ENCODE assay signal across 20 cellular contexts in genomic region chr2:113854970-113855740, GRCh38. TPM values are rescaled to one million over a fixed set of nuclear protein-coding genes. Genes with fewer than 3 reads are reported as not detected.
A peak's percentile ranks its signal among the peaks of the same experiment; 100 is the strongest.
DNase-seq lines count a peak whose midpoint lies in the region; ATAC-seq, FAIRE-seq and TF ChIP-seq lines count a peak whose summit lies in the region.
"Had no signal": no experiment of that assay in that cellular context is flagged by ENCODE, and none has a peak within 500 bp of the region (broad histone marks: within the 10 kb centered on the region; RNA-seq: fewer than 3 reads in every experiment).

No MANE protein-coding gene starts in this region.

- no peak for TF ChIP-seq EP300 in GM12878 (IDR thresholded peaks at IDR 0.05; ENCODE audit: borderline replicate concordance in 1 of 2, control insufficient read depth in 1 of 2, low read depth in 2 of 2, low read length in 2 of 2)

- H3K9ac ChIP-seq in GM12878 (ENCODE audit: control insufficient read depth, insufficient read depth, low read length): no peak overlapping the region

- POLR2A ChIA-PET in GM12878 (lab: Charles Lee): no interaction called here
- POLR2A ChIA-PET in activated CD4-positive, alpha-beta memory T cell treated with anti-CD3 and anti-CD28 coated beads for 36 hours (lab: Charles Lee): no interaction called here

- no peak overlapping the region; the same call in 1 of the 2 replicates for H3K27ac ChIP-seq in GM12878 (ENCODE audit: control insufficient read depth, insufficient read depth)
- H3K27ac ChIP-seq: cardiac muscle cell, upper lobe of left lung, VCaP had no signal

- H3K9me3 Mint-ChIP-seq in stimulated activated naive CD8-positive, alpha-beta T cell treated with anti-CD3 and anti-CD28 coated beads, Interleukin-15, Interleukin-2, amounts not matched to agents 100 ng/mL and 50 ng/mL, for 24 hours: no peaks in the 10 kb centered on the region
- no peaks in the 10 kb centered on the region for H3K9me3 Mint-ChIP-seq in stimulated activated naive CD8-positive, alpha-beta T cell treated with anti-CD3 and anti-CD28 coated beads, Interleukin-15, amount 100 ng/mL, for 72 hours
- no peaks in the 10 kb centered on the region for H3K9me3 Mint-ChIP-seq in activated CD4-positive, alpha-beta memory T cell treated with anti-CD3 and anti-CD28 coated beads for 36 hours
- H3K9me3 Mint-ChIP-seq: activated naive CD4-positive, alpha-beta T cell treated with anti-CD3 and anti-CD28 coated beads, Interleukin-2, amount 50 U/mL, for 24 hours; effector memory CD8-positive, alpha-beta T cell; nephron had no signal

- H3K4me3 ChIP-seq in NB4 (ENCODE audit: low read depth, low read length) (no peak overlapping the region), GM12878 (no peak overlapping the region)
- H3K4me3 ChIP-seq: cardiac muscle cell, upper lobe of left lung had no signal

- 0 out of 4 replicates have a peak, but pooled peaks cover 0 to 4% of the 10 kb centered on the region in 2 experiments for H3K36me3 ChIP-seq in GM12878 (ENCODE audit: control insufficient read depth in 2 of 2, insufficient read depth in 2 of 2, low read length in 1 of 2)
- H3K36me3 ChIP-seq: cardiac muscle cell, upper lobe of left lung had no signal

- no peaks in the 10 kb centered on the region for H4K20me1 ChIP-seq in GM12878 (ENCODE audit: control insufficient read depth, insufficient read depth)

- TF ChIP-seq CTCF in NB4 (IDR thresholded peaks at IDR 0.05; ENCODE audit: low read depth, low read length) (no peak), GM12878 (IDR thresholded peaks at IDR 0.05 in 2 of 3, conservative IDR thresholded peaks at IDR 0.05 in 1 of 3; ENCODE audit: control insufficient read depth in 2 of 3, extremely low read depth in 1 of 3, insufficient read depth in 1 of 3, low read depth in 3 of 3, low read length in 3 of 3) (no peak)

- peaks cover 15% of the 10 kb centered on the region for H3K4me1 Mint-ChIP-seq in stimulated activated naive CD8-positive, alpha-beta T cell treated with anti-CD3 and anti-CD28 coated beads, Interleukin-15, Interleukin-2, amounts not matched to agents 100 ng/mL and 50 ng/mL, for 24 hours (ENCODE audit: low read depth)
- no peaks in the 10 kb centered on the region for H3K4me1 Mint-ChIP-seq in stimulated activated naive CD8-positive, alpha-beta T cell treated with anti-CD3 and anti-CD28 coated beads, Interleukin-15, amount 100 ng/mL, for 72 hours
- H3K4me1 Mint-ChIP-seq in activated CD4-positive, alpha-beta memory T cell treated with anti-CD3 and anti-CD28 coated beads for 36 hours (ENCODE audit: low read depth): peaks cover 6% of the 10 kb centered on the region
- H3K4me1 Mint-ChIP-seq: nephron had no signal

- RAD21 ChIA-PET in GM12878 (lab: Charles Lee; ENCODE audit: unreplicated experiment): no interaction called here

- H2AFZ ChIP-seq in GM12878 (ENCODE audit: control insufficient read depth, low read depth, low read length): peak overlapping the region; percentile 64

- intact Hi-C loops in GM12878 (cut with micrococcal nuclease; ENCODE audit: unreplicated experiment): loop anchor here (5.0 kb wide), 1 partner anchor 63 kb away; no protein-coding TSS in a partner anchor
- intact Hi-C loops in activated CD4-positive, alpha-beta memory T cell treated with anti-CD3 and anti-CD28 coated beads for 36 hours (cut with micrococcal nuclease): no loop called here

- no peak for FAIRE-seq in GM12878 (lab: Jason Lieb, UNC)
- FAIRE-seq: A204.1 had no signal

- H3K4me3 Mint-ChIP-seq in stimulated activated naive CD8-positive, alpha-beta T cell treated with anti-CD3 and anti-CD28 coated beads, Interleukin-15, Interleukin-2, amounts not matched to agents 100 ng/mL and 50 ng/mL, for 24 hours: no peak overlapping the region
- H3K4me3 Mint-ChIP-seq in stimulated activated naive CD8-positive, alpha-beta T cell treated with anti-CD3 and anti-CD28 coated beads, Interleukin-15, amount 100 ng/mL, for 72 hours: no peak overlapping the region
- H3K4me3 Mint-ChIP-seq in activated CD4-positive, alpha-beta memory T cell treated with anti-CD3 and anti-CD28 coated beads for 36 hours: no peak overlapping the region
- H3K4me3 Mint-ChIP-seq: activated naive CD4-positive, alpha-beta T cell treated with anti-CD3 and anti-CD28 coated beads, Interleukin-2, amount 50 U/mL, for 24 hours; effector memory CD8-positive, alpha-beta T cell; nephron had no signal

- no peaks in the 10 kb centered on the region for H3K9me3 ChIP-seq in GM12878 (replicated peaks; ENCODE audit: control insufficient read depth, insufficient read depth, low read length)
- H3K9me3 ChIP-seq: upper lobe of left lung had no signal

- peak overlapping the region; percentile 28 for H3K27ac Mint-ChIP-seq in stimulated activated naive CD8-positive, alpha-beta T cell treated with anti-CD3 and anti-CD28 coated beads, Interleukin-15, Interleukin-2, amounts not matched to agents 100 ng/mL and 50 ng/mL, for 24 hours
- peak overlapping the region in 1 of 2 donors; percentile 4 for H3K27ac Mint-ChIP-seq in stimulated activated naive CD8-positive, alpha-beta T cell treated with anti-CD3 and anti-CD28 coated beads, Interleukin-15, amount 100 ng/mL, for 72 hours
- H3K27ac Mint-ChIP-seq in activated CD4-positive, alpha-beta memory T cell treated with anti-CD3 and anti-CD28 coated beads for 36 hours: no peak overlapping the region
- H3K27ac Mint-ChIP-seq: activated naive CD4-positive, alpha-beta T cell treated with anti-CD3 and anti-CD28 coated beads, Interleukin-2, amount 50 U/mL, for 24 hours; effector memory CD8-positive, alpha-beta T cell; nephron had no signal

- no peak overlapping the region for H3K4me2 ChIP-seq in GM12878 (ENCODE audit: control insufficient read depth, insufficient read depth)

- no peak for TF ChIP-seq RAD21 in GM12878 (IDR thresholded peaks at IDR 0.05; ENCODE audit: insufficient read depth, low read depth, low read length)

- H3K36me3 Mint-ChIP-seq in stimulated activated naive CD8-positive, alpha-beta T cell treated with anti-CD3 and anti-CD28 coated beads, Interleukin-15, Interleukin-2, amounts not matched to agents 100 ng/mL and 50 ng/mL, for 24 hours (ENCODE audit: low read depth): peaks cover 5% of the 10 kb centered on the region
- peaks cover 2% of the 10 kb centered on the region for H3K36me3 Mint-ChIP-seq in activated CD4-positive, alpha-beta memory T cell treated with anti-CD3 and anti-CD28 coated beads for 36 hours

- no TSS peak for BruUV-seq in GM12878 (replicated peaks; lab: Mats Ljungman, UMichigan)

- H3K4me1 ChIP-seq in GM12878 (ENCODE audit: control insufficient read depth, insufficient read depth, low read length): peaks cover 26% of the 10 kb centered on the region

- in situ Hi-C loops in GM12878 (cut with MboI): no loop called here

- H3K79me2 ChIP-seq in GM12878 (ENCODE audit: control insufficient read depth, insufficient read depth, low read length): no peaks in the 10 kb centered on the region; the same call in 1 of the 2 replicates

- WGBS in GM12878 (ENCODE audit: insufficient coverage, insufficient replicate concordance, low lambda C conversion rate, missing lambda C conversion rate): 49% methylated on average over 8 of the region's 8 CpGs

- CTCF ChIA-PET in GM12878 (lab: Yijun Ruan, JAX): no interaction called here
- CTCF ChIA-PET in activated CD4-positive, alpha-beta memory T cell treated with anti-CD3 and anti-CD28 coated beads for 36 hours (lab: Charles Lee): no interaction called here

- no peaks in the 10 kb centered on the region for H3K27me3 ChIP-seq in GM12878 (replicated peaks in 1 of 2; ENCODE audit: control insufficient read depth in 2 of 2, insufficient read depth in 2 of 2, low read length in 1 of 2)
- H3K27me3 ChIP-seq: cardiac muscle cell, upper lobe of left lung had no signal

- SMC1A ChIA-PET in GM12878 (lab: Charles Lee; ENCODE audit: uncharacterized antibody, unreplicated experiment): interaction anchor here (1.0 kb wide), 1 partner anchor 11 kb away, joined by 3 read pairs; no protein-coding TSS in a partner anchor

- TF ChIP-seq POLR2A in NB4 (IDR thresholded peaks at IDR 0.05; ENCODE audit: extremely low read depth, insufficient read length) (no peak), GM12878 (IDR thresholded peaks at IDR 0.05; ENCODE audit: low read depth, low read length) (no peak)

- no peak for ATAC-seq in stimulated activated naive CD8-positive, alpha-beta T cell treated with anti-CD3 and anti-CD28 coated beads, Interleukin-15, amount 100 ng/mL, for 72 hours
- peak; percentile 52 for ATAC-seq in GM12878
- ATAC-seq: effector memory CD8-positive, alpha-beta T cell; right cardiac atrium had no signal

- DNase-seq in stimulated activated naive CD8-positive, alpha-beta T cell treated with anti-CD3 and anti-CD28 coated beads, Interleukin-15, amount 100 ng/mL, for 72 hours: no peak
- peak; percentile 71 for DNase-seq in NB4 (ENCODE audit: low read depth)
- no peak for DNase-seq in GM12878 (ENCODE audit: low read depth, low spot score)
- no peak for DNase-seq in midbrain (lab: John Stamatoyannopoulos, UW)
- no peak for DNase-seq in activated CD4-positive, alpha-beta T cell treated with anti-CD3 and anti-CD28 coated beads, Interleukin-2, amount 50 U/mL, for 1 hour
- DNase-seq in activated CD4-positive, alpha-beta T cell treated with anti-CD3 and anti-CD28 coated beads, Interleukin-2, amount 50 U/mL, for 48 hours: no peak
- DNase-seq in activated CD4-positive, alpha-beta memory T cell treated with anti-CD3 and anti-CD28 coated beads for 36 hours: no peak
- DNase-seq: activated CD8-positive, alpha-beta memory T cell treated with anti-CD3 and anti-CD28 coated beads, Interleukin-2, amount 50 U/mL, for 4 hours; effector memory CD8-positive, alpha-beta T cell; GDM1; NCI-H1092; NCI-H2171; right cardiac atrium had no signal

- no peaks in the 10 kb centered on the region for H3K27me3 Mint-ChIP-seq in stimulated activated naive CD8-positive, alpha-beta T cell treated with anti-CD3 and anti-CD28 coated beads, Interleukin-15, Interleukin-2, amounts not matched to agents 100 ng/mL and 50 ng/mL, for 24 hours
- H3K27me3 Mint-ChIP-seq in stimulated activated naive CD8-positive, alpha-beta T cell treated with anti-CD3 and anti-CD28 coated beads, Interleukin-15, amount 100 ng/mL, for 72 hours: no peaks in the 10 kb centered on the region
- H3K27me3 Mint-ChIP-seq in activated CD4-positive, alpha-beta memory T cell treated with anti-CD3 and anti-CD28 coated beads for 36 hours: no peaks in the 10 kb centered on the region
- H3K27me3 Mint-ChIP-seq: activated naive CD4-positive, alpha-beta T cell treated with anti-CD3 and anti-CD28 coated beads, Interleukin-2, amount 50 U/mL, for 24 hours; effector memory CD8-positive, alpha-beta T cell had no signal

RNA-seq across cellular contexts. Expression of gene ACTR3, which starts 34.7 kb away (rescaled TPM):
- total RNA-seq in GM12878 (2013; cell fraction: nucleolus; rRNA removed): 253 and 258 TPM in 2 replicates
- total RNA-seq in GM12878 (2014; rRNA removed) (371 and 391 TPM in 2 replicates), GM12878 (2014; rRNA removed; fragmentation: Illumina TruSeq; extraction: Trizol) (433 and 438 TPM in 2 replicates), GM12878 (2021) (569 and 578 TPM in 2 replicates)
- 153 TPM for polyA plus RNA-seq in GM12878 (2011; ENCODE audit: low read depth)
- polyA plus RNA-seq in GM12878 (2011; rRNA removed) (532 and 757 TPM in 2 replicates), GM12878 (2014; fragmentation: Illumina TruSeq; extraction: Trizol) (496 and 646 TPM in 2 replicates), GM12878 (2014; fragmentation: Nextera tagmentation; extraction: Ambion mirVana) (10 to 100 TPM; 79.1 to 99.1 TPM), GM12878 (2014; rRNA removed) (446 and 466 TPM in 2 replicates), GM12878 (2016; fragmentation: Nextera tagmentation; extraction: Ambion mirVana) (100 to 1,000 TPM; 608 to 616 TPM)
- 223 and 243 TPM in 2 replicates for polyA plus RNA-seq in GM12878 (2011; cell fraction: cytosol; rRNA removed)
- 160 and 218 TPM in 2 replicates for polyA plus RNA-seq in GM12878 (2011; cell fraction: nucleus; rRNA removed)
- polyA plus RNA-seq in GM12878 (2012): 205 and 244 TPM in 2 replicates
- polyA minus RNA-seq in GM12878 (2011; rRNA and poly(A)+ RNA removed): 390 and 647 TPM in 2 replicates
- polyA minus RNA-seq in GM12878 (2011; cell fraction: cytosol; rRNA and poly(A)+ RNA removed): 245 and 247 TPM in 2 replicates
- 91.0 and 178 TPM in 2 replicates for polyA minus RNA-seq in GM12878 (2011; cell fraction: nucleus; rRNA and poly(A)+ RNA removed)
- 100 to 1,000 TPM; 653 to 668 TPM for total RNA-seq in activated CD4-positive, alpha-beta memory T cell treated with anti-CD3 and anti-CD28 coated beads for 36 hours
